1 cellular context compared by ENCODE assay signal in genomic region chr12:53052419-53053222, GRCh38.
TF ChIP-seq lines count a peak whose summit lies in the region.

No MANE protein-coding gene starts in this region.

TF ChIP-seq in HEK293, 187 proteins besides CTCF, POLR2A, EP300 and RAD21 (continued from another document):
- no peak for TF ChIP-seq ZNF518A (tag by site-specific recombination; conservative IDR thresholded peaks at IDR 0.05; ENCODE audit: low read depth)
